ENCODE assay signal across 29 cellular contexts in genomic region chr4:73866236-73866635, GRCh38. TPM values are rescaled to one million over a fixed set of nuclear protein-coding genes. Genes with fewer than 3 reads are reported as not detected.
"Had no signal": no experiment of that assay in that cellular context is flagged by ENCODE, and none has a peak within 500 bp of the region (broad histone marks: within the 10 kb centered on the region; RNA-seq: fewer than 3 reads in every experiment).

No MANE protein-coding gene starts in this region.

- H3K4me2 ChIP-seq: hepatocyte, smooth muscle cell had no signal

- H3K9me3 ChIP-seq: gastroesophageal sphincter, heart left ventricle, left lung, ovary, psoas muscle, right lobe of liver, suprapubic skin had no signal

- ATAC-seq: esophagus mucosa; foreskin keratinocyte; gastroesophageal sphincter; heart left ventricle; left cardiac atrium; left lung; naive thymus-derived CD4-positive, alpha-beta T cell; psoas muscle; right lobe of liver; stimulated activated naive CD8-positive, alpha-beta T cell treated with anti-CD3 and anti-CD28 coated beads, Interleukin-15, amount 100 ng/mL, for 72 hours had no signal

- H3K27me3 ChIP-seq: foreskin keratinocyte, left lung, ovary, right lobe of liver had no signal

- H3K4me3 ChIP-seq: coronary artery, gastroesophageal sphincter, heart left ventricle, hepatocyte, left lung, ovary, psoas muscle, right lobe of liver, smooth muscle cell, suprapubic skin had no signal

- H3K36me3 ChIP-seq: gastroesophageal sphincter, heart left ventricle, left lung, ovary, right lobe of liver, suprapubic skin had no signal

- H3K4me1 ChIP-seq: psoas muscle had no signal

- H3K27ac ChIP-seq: coronary artery, epithelial cell of prostate, foreskin keratinocyte, gastroesophageal sphincter, hepatocyte, left lung, ovary, psoas muscle, right lobe of liver, suprapubic skin had no signal

- DNase-seq: effector CD4-positive, alpha-beta T cell; heart left ventricle; left cardiac atrium; left lung; mesendoderm; midbrain; naive thymus-derived CD4-positive, alpha-beta T cell; nephron progenitor cell; occipital lobe; ovary; posterior cingulate gyrus; psoas muscle; right lobe of liver; stimulated activated CD4-positive, alpha-beta T cell treated with anti-CD3 and anti-CD28 coated beads, Interleukin-12 subunit alpha, Interleukin-12 subunit beta, amount 100 ng/mL, for 4 hours; stimulated activated CD4-positive, alpha-beta T cell treated with anti-CD3 and anti-CD28 coated beads, Interleukin-1b, Interleukin-23, amount 100 ng/mL, for 48 hours; stimulated activated CD4-positive, alpha-beta T cell treated with anti-CD3 and anti-CD28 coated beads, Interleukin-4, amount 100 ng/mL, for 1 hour; stimulated activated CD8-positive, alpha-beta memory T cell treated with anti-CD3 and anti-CD28 coated beads, Interleukin-4, amount 100 ng/mL, for 48 hours; stimulated activated naive CD4-positive, alpha-beta T cell; stimulated activated naive CD8-positive, alpha-beta T cell treated with anti-CD3 and anti-CD28 coated beads, Interleukin-15, amount 100 ng/mL, for 72 hours; trophoblast cell had no signal

RNA-seq across cellular contexts. Expression of gene CXCL1, which starts 3.0 kb away (rescaled TPM):
- polyA plus RNA-seq: naive thymus-derived CD4-positive, alpha-beta T cell had no signal

RNA-seq across cellular contexts. Expression of gene PF4V1, which starts 13.1 kb away (rescaled TPM):
- polyA plus RNA-seq: fibroblast of lung; foreskin keratinocyte; heart left ventricle; hepatocyte; naive thymus-derived CD4-positive, alpha-beta T cell; ovary had no signal

RNA-seq across cellular contexts. Expression of gene CXCL6, which starts 29.8 kb away (rescaled TPM):
- polyA plus RNA-seq: naive thymus-derived CD4-positive, alpha-beta T cell had no signal
